18 cellular contexts compared by ENCODE assay signal in the genomic region with DNA sequence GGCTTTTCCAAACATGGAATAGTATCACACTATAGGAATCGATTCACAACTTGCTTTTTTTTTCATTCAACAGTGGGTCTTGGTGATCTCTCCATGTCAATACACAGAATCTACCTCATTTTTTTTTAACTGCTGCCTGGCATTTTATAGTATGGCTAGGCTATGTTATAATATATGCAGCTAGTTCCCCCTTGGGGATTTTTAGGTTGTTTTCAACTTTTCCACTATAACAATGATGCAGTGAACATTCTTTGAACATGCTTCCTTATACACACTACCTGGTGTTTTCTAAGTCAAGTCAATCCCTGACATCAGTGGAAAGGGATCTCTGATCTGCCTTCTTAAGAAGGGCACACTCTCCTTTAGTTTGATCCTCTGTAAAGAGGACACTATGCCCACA.
"Had no signal": no experiment of that assay in that cellular context is flagged by ENCODE, and none has a peak within 500 bp of the region (broad histone marks: within the 10 kb centered on the region; RNA-seq: fewer than 3 reads in every experiment).

No MANE protein-coding gene starts in this region.

- H3K27ac ChIP-seq: colonic mucosa, lower lobe of right lung, stomach, WERI-Rb-1 had no signal

- ATAC-seq: lower lobe of right lung, T-helper 17 cell had no signal

- H3K27me3 Mint-ChIP-seq: activated CD4-positive, alpha-beta memory T cell treated with anti-CD3 and anti-CD28 coated beads for 36 hours; activated naive CD8-positive, alpha-beta T cell treated with anti-CD3 and anti-CD28 coated beads, Interleukin-2, amount 10 ng/mL, durations not matched to agents 7 days and 5 days; T-helper 17 cell had no signal

- H3K36me3 ChIP-seq: colonic mucosa had no signal

- DNase-seq: activated CD4-positive, alpha-beta memory T cell treated with anti-CD3 and anti-CD28 coated beads for 36 hours; activated naive CD4-positive, alpha-beta T cell treated with Interleukin-2 at 50 U/mL for 16 hours; activated naive CD8-positive, alpha-beta T cell treated with anti-CD3 and anti-CD28 coated beads, Interleukin-2, amount 10 ng/mL, durations not matched to agents 7 days and 5 days; activated T-cell treated with anti-CD3 and anti-CD28 coated beads for 4 hours; amygdala; central memory CD4-positive, alpha-beta T cell; colonic mucosa; endodermal cell; lower lobe of right lung; nephron progenitor cell; nucleus accumbens; stimulated activated CD4-positive, alpha-beta T cell treated with anti-CD3 and anti-CD28 coated beads, Interleukin-2, amount 100 ng/mL, for 24 hours; stomach; T-helper 17 cell; trophoblast cell; WERI-Rb-1 had no signal

- H3K27ac Mint-ChIP-seq: activated CD4-positive, alpha-beta memory T cell treated with anti-CD3 and anti-CD28 coated beads for 36 hours; activated naive CD8-positive, alpha-beta T cell treated with anti-CD3 and anti-CD28 coated beads, Interleukin-2, amount 10 ng/mL, durations not matched to agents 7 days and 5 days; endodermal cell; nephron progenitor cell; T-helper 17 cell had no signal

- H3K4me3 Mint-ChIP-seq: activated CD4-positive, alpha-beta memory T cell treated with anti-CD3 and anti-CD28 coated beads for 36 hours; activated naive CD8-positive, alpha-beta T cell treated with anti-CD3 and anti-CD28 coated beads, Interleukin-2, amount 10 ng/mL, durations not matched to agents 7 days and 5 days; brain; endodermal cell; mesothelial cell of epicardium; nephron progenitor cell; T-helper 17 cell had no signal

- H3K9me3 Mint-ChIP-seq: activated CD4-positive, alpha-beta memory T cell treated with anti-CD3 and anti-CD28 coated beads for 36 hours; activated naive CD8-positive, alpha-beta T cell treated with anti-CD3 and anti-CD28 coated beads, Interleukin-2, amount 10 ng/mL, durations not matched to agents 7 days and 5 days; brain; endodermal cell; mesothelial cell of epicardium; nephron progenitor cell had no signal

- H3K4me3 ChIP-seq: colonic mucosa, lower lobe of right lung, stomach had no signal

- H3K27me3 ChIP-seq: colonic mucosa, stomach had no signal

- H3K36me3 Mint-ChIP-seq: activated naive CD8-positive, alpha-beta T cell treated with anti-CD3 and anti-CD28 coated beads, Interleukin-2, amount 10 ng/mL, durations not matched to agents 7 days and 5 days had no signal

- H3K9me3 ChIP-seq: colonic mucosa, lower lobe of right lung, stomach had no signal
